In the genomic region with DNA sequence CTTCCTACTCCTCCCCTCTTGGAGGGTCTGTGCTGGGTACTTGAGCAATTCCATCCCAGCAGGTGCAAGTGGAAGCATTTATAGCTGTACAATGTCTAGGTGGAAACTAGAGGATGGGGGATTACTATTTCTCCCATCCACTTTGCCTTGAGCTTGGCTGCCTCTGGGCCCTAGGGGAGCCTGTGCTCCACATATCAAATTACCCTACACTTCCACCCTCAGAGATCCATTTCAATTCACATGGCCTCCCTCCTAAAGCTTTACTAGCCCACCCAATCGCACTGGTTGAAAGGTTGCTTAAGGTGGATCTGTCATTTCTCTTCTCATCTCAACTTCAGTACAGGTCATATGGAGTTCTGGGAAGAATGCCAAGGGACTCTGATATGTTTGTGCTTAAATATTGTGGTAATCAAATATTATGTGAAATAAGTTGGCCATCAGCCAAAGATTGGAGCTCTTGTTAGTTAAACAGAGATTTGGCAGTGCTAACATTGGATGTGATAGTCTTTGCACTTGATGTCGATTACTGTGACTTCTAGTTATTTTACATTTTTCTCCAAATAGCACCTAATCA, we compare ENCODE assay signal across 1 cellular context.
TF ChIP-seq lines count a peak whose summit lies in the region.

No MANE protein-coding gene starts in this region.

TF ChIP-seq in K562, 482 proteins besides CTCF, POLR2A, EP300 and RAD21:
- TF ChIP-seq, protein P1, sequence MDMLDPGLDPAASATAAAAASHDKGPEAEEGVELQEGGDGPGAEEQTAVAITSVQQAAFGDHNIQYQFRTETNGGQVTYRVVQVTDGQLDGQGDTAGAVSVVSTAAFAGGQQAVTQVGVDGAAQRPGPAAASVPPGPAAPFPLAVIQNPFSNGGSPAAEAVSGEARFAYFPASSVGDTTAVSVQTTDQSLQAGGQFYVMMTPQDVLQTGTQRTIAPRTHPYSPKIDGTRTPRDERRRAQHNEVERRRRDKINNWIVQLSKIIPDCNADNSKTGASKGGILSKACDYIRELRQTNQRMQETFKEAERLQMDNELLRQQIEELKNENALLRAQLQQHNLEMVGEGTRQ (CRISPR knock-in tag; IDR thresholded peaks at IDR 0.05) = no peak
- TF ChIP-seq FOXA3 (CRISPR knock-in tag; conservative IDR thresholded peaks at IDR 0.05 in 1 of 2, IDR thresholded peaks at IDR 0.05 in 1 of 2) (no peak), NFIC (IDR thresholded peaks at IDR 0.05) (peak; percentile 68)
